Comparison of ENCODE assay signal across 1 cellular context in genomic region chr16:29790183-29790948, GRCh38.
TF ChIP-seq lines count a peak whose summit lies in the region.

Gene KIF22, plus strand, starts transcription at chr16:29790751. Its CDS starts 9 bp downstream, at chr16:29790760.

TF ChIP-seq in K562, 482 proteins besides CTCF, POLR2A, EP300 and RAD21 (continued from another document and continues in another):
- TF ChIP-seq ZNF318 (IDR thresholded peaks at IDR 0.05; ENCODE audit: borderline replicate concordance in 1 of 2, low read depth in 1 of 2) (no peak), ETV1 (tag; conservative IDR thresholded peaks at IDR 0.05; ENCODE audit: low read depth) (peak; percentile 30; the same call in 1 of the 2 replicates), ATF4 (CRISPR knock-in tag; IDR thresholded peaks at IDR 0.05) (0 out of 2 replicates have a peak, but pooled peaks have one; percentile 54), SNIP1 (IDR thresholded peaks at IDR 0.05; ENCODE audit: low read depth) (no peak), RBBP5 (IDR thresholded peaks at IDR 0.05; ENCODE audit: borderline replicate concordance, insufficient read depth, low read length, poor library complexity, severe bottlenecking) (peak; percentile 87), E2F1 (CRISPR knock-in tag; IDR thresholded peaks at IDR 0.05) (peak; percentile 83; the same call in 1 of the 2 replicates), FOXO4 (CRISPR knock-in tag; IDR thresholded peaks at IDR 0.05) (no peak), CGGBP1 (CRISPR knock-in tag; IDR thresholded peaks at IDR 0.05) (0 out of 2 replicates have a peak, but pooled peaks have one; percentile 75), ZNF511 (CRISPR knock-in tag; IDR thresholded peaks at IDR 0.05) (no peak; the same call in 1 of the 2 replicates), MAX (CRISPR knock-in tag; IDR thresholded peaks at IDR 0.05) (peak; percentile 90), ZNF592 (IDR thresholded peaks at IDR 0.05) (no peak), PPARD (CRISPR knock-in tag; IDR thresholded peaks at IDR 0.05) (no peak), HES1 (IDR thresholded peaks at IDR 0.05; ENCODE audit: low read depth) (peak; percentile 48; the same call in 1 of the 2 replicates), ZNF408 (CRISPR knock-in tag; IDR thresholded peaks at IDR 0.05; ENCODE audit: low read depth) (no peak), HDAC1 (IDR thresholded peaks at IDR 0.05) (peak in 1 of 2 experiments; percentile 89; a peak in 2 of 4 replicates), BCL6 (CRISPR knock-in tag; IDR thresholded peaks at IDR 0.05) (no peak), RERE (CRISPR knock-in tag; IDR thresholded peaks at IDR 0.05; ENCODE audit: borderline replicate concordance) (no peak), KLF1 (tag; IDR thresholded peaks at IDR 0.05) (no peak; the same call in 1 of the 2 replicates), SMAD1 (IDR thresholded peaks at IDR 0.05; ENCODE audit: low read depth, low read length, partially characterized antibody) (no peak), NEUROD1 (IDR thresholded peaks at IDR 0.05; ENCODE audit: borderline replicate concordance, low read depth, low read length, partially characterized antibody) (peak; percentile 42), PHB2 (IDR thresholded peaks at IDR 0.05; ENCODE audit: low read depth) (0 out of 2 replicates have a peak, but pooled peaks have one; percentile 37), KLF10 (CRISPR knock-in tag; IDR thresholded peaks at IDR 0.05) (no peak), NRF1 (conservative IDR thresholded peaks at IDR 0.05 in 1 of 2, IDR thresholded peaks at IDR 0.05 in 1 of 2) (peak; percentile 99), PTTG1 (tag; IDR thresholded peaks at IDR 0.05; ENCODE audit: low read depth) (no peak), MED1 (CRISPR knock-in tag; IDR thresholded peaks at IDR 0.05; ENCODE audit: borderline replicate concordance) (no peak), MECOM (CRISPR knock-in tag; IDR thresholded peaks at IDR 0.05) (no peak)
